Comparison of ENCODE assay signal across 16 cellular contexts in genomic region chr16:69662901-69663300, GRCh38.
A peak's percentile ranks its signal among the peaks of the same experiment; 100 is the strongest.
DNase-seq lines count a peak whose midpoint lies in the region; ATAC-seq, FAIRE-seq and TF ChIP-seq lines count a peak whose summit lies in the region.
"Had no signal": no experiment of that assay in that cellular context is flagged by ENCODE, and none has a peak within 500 bp of the region (broad histone marks: within the 10 kb centered on the region; RNA-seq: fewer than 3 reads in every experiment).

No MANE protein-coding gene starts in this region.

- no peak overlapping the region for H3K9ac ChIP-seq in astrocyte (ENCODE audit: low read length)
- H3K9ac ChIP-seq: BLaER1, GM23248 had no signal

- H2AFZ ChIP-seq in astrocyte (ENCODE audit: low read depth, low read length) = no peak overlapping the region
- H2AFZ ChIP-seq: GM23248 had no signal

- H3K27me3 ChIP-seq in Caco-2 (replicated peaks; ENCODE audit: control insufficient read depth, insufficient read depth, low read length) (no peaks in the 10 kb centered on the region), astrocyte (ENCODE audit: insufficient read depth, low read length) (no peaks in the 10 kb centered on the region), vagina (no peaks in the 10 kb centered on the region)
- H3K27me3 ChIP-seq: BLaER1 had no signal

- ATAC-seq in activated CD8-positive, alpha-beta T cell treated with anti-CD3 and anti-CD28 coated beads for 36 hours = no peak
- no peak for ATAC-seq in activated CD8-positive, alpha-beta T cell treated with anti-CD3 and anti-CD28 coated beads, Interleukin-2, amount 10 ng/mL, durations not matched to agents 7 days and 5 days
- ATAC-seq: HCT116 had no signal

- H3K9me3 Mint-ChIP-seq in activated CD8-positive, alpha-beta T cell treated with anti-CD3 and anti-CD28 coated beads for 36 hours = no peaks in the 10 kb centered on the region
- H3K9me3 Mint-ChIP-seq in activated CD8-positive, alpha-beta T cell treated with anti-CD3 and anti-CD28 coated beads, Interleukin-2, amount 10 ng/mL, durations not matched to agents 7 days and 5 days (ENCODE audit: insufficient read depth) = no peaks in the 10 kb centered on the region
- H3K9me3 Mint-ChIP-seq in Caco-2 (ENCODE audit: unreplicated experiment) (no peaks in the 10 kb centered on the region), astrocyte (ENCODE audit: unreplicated experiment) (no peaks in the 10 kb centered on the region), mesothelial cell of epicardium (no peaks in the 10 kb centered on the region)
- H3K9me3 Mint-ChIP-seq: CD8-positive, alpha-beta memory T cell had no signal

- intact Hi-C loops in activated CD8-positive, alpha-beta T cell treated with anti-CD3 and anti-CD28 coated beads for 36 hours (cut with micrococcal nuclease) = no loop called here
- intact Hi-C loops in Caco-2 (cut with micrococcal nuclease; ENCODE audit: unreplicated experiment) (no loop called here), vagina (cut with DNase I) (no loop called here)

- TF ChIP-seq POLR2A in vagina (IDR thresholded peaks at IDR 0.05) = no peak

- no TSS peak for BruUV-seq in Caco-2 (replicated peaks; lab: Mats Ljungman, UMichigan)

- peaks cover 33% of the 10 kb centered on the region for H3K36me3 Mint-ChIP-seq in activated CD8-positive, alpha-beta T cell treated with anti-CD3 and anti-CD28 coated beads for 36 hours (ENCODE audit: low read depth)
- H3K36me3 Mint-ChIP-seq in activated CD8-positive, alpha-beta T cell treated with anti-CD3 and anti-CD28 coated beads, Interleukin-2, amount 10 ng/mL, durations not matched to agents 7 days and 5 days (ENCODE audit: low read depth) = peaks cover 19% of the 10 kb centered on the region
- peaks cover 78% of the 10 kb centered on the region for H3K36me3 Mint-ChIP-seq in Caco-2 (ENCODE audit: insufficient read depth, unreplicated experiment)
- H3K36me3 Mint-ChIP-seq in astrocyte (ENCODE audit: low read depth, unreplicated experiment) = peaks cover 5% of the 10 kb centered on the region
- H3K36me3 Mint-ChIP-seq in mesothelial cell of epicardium = peaks cover 18% of the 10 kb centered on the region

- TF ChIP-seq CTCF in activated CD8-positive, alpha-beta T cell treated with anti-CD3 and anti-CD28 coated beads for 36 hours (IDR thresholded peaks at IDR 0.05) = no peak
- no peak for TF ChIP-seq CTCF in Caco-2 (IDR thresholded peaks at IDR 0.05; ENCODE audit: insufficient read depth in 1 of 2, low read depth in 1 of 2, low read length in 1 of 2, severe bottlenecking in 1 of 2, unreplicated experiment in 1 of 2)
- no peak for TF ChIP-seq CTCF in astrocyte (IDR thresholded peaks at IDR 0.05; ENCODE audit: insufficient read depth, low read depth, low read length)
- TF ChIP-seq CTCF in mesothelial cell of epicardium (IDR thresholded peaks at IDR 0.05; ENCODE audit: unreplicated experiment) = no peak
- TF ChIP-seq CTCF in vagina (IDR thresholded peaks at IDR 0.05) = no peak

- H3K4me3 Mint-ChIP-seq in activated CD8-positive, alpha-beta T cell treated with anti-CD3 and anti-CD28 coated beads for 36 hours = no peak overlapping the region
- no peak overlapping the region for H3K4me3 Mint-ChIP-seq in activated CD8-positive, alpha-beta T cell treated with anti-CD3 and anti-CD28 coated beads, Interleukin-2, amount 10 ng/mL, durations not matched to agents 7 days and 5 days
- no peak overlapping the region for H3K4me3 Mint-ChIP-seq in Caco-2 (ENCODE audit: unreplicated experiment)
- H3K4me3 Mint-ChIP-seq in astrocyte (ENCODE audit: unreplicated experiment) = peak overlapping the region; percentile 31
- H3K4me3 Mint-ChIP-seq in mesothelial cell of epicardium = no peak overlapping the region
- H3K4me3 Mint-ChIP-seq: CD8-positive, alpha-beta memory T cell had no signal

- no peak overlapping the region for H3K4me3 ChIP-seq in Caco-2 (ENCODE audit: low read depth, low read length)
- no peak overlapping the region for H3K4me3 ChIP-seq in astrocyte (ENCODE audit: insufficient read depth, low read depth, low read length)
- H3K4me3 ChIP-seq in vagina = no peak overlapping the region
- H3K4me3 ChIP-seq: BLaER1, GM23248 had no signal

- POLR2A ChIA-PET in activated CD8-positive, alpha-beta T cell treated with anti-CD3 and anti-CD28 coated beads for 36 hours (lab: Charles Lee) = no interaction called here
- POLR2A ChIA-PET in activated CD8-positive, alpha-beta T cell treated with anti-CD3 and anti-CD28 coated beads, Interleukin-2, amount 10 ng/mL, durations not matched to agents 7 days and 5 days (lab: Charles Lee) = no interaction called here
- POLR2A ChIA-PET in Caco-2 (lab: Charles Lee) = no interaction called here

- H3K27ac ChIP-seq in astrocyte (ENCODE audit: low read depth, low read length) (no peak overlapping the region), vagina (no peak overlapping the region)
- H3K27ac ChIP-seq: BLaER1, GM23248 had no signal

- H3K4me2 ChIP-seq in astrocyte (ENCODE audit: low read length) = no peak overlapping the region
- H3K4me2 ChIP-seq: BLaER1 had no signal

- H3K27me3 Mint-ChIP-seq in activated CD8-positive, alpha-beta T cell treated with anti-CD3 and anti-CD28 coated beads for 36 hours = no peaks in the 10 kb centered on the region
- no peaks in the 10 kb centered on the region for H3K27me3 Mint-ChIP-seq in activated CD8-positive, alpha-beta T cell treated with anti-CD3 and anti-CD28 coated beads, Interleukin-2, amount 10 ng/mL, durations not matched to agents 7 days and 5 days (ENCODE audit: low read depth)
- H3K27me3 Mint-ChIP-seq in Caco-2 (ENCODE audit: insufficient read depth, unreplicated experiment) = no peaks in the 10 kb centered on the region
- H3K27me3 Mint-ChIP-seq in astrocyte (ENCODE audit: low read depth, unreplicated experiment) = no peaks in the 10 kb centered on the region
- H3K27me3 Mint-ChIP-seq in mesothelial cell of epicardium (ENCODE audit: low read depth) = no peaks in the 10 kb centered on the region
- H3K27me3 Mint-ChIP-seq: CD8-positive, alpha-beta memory T cell had no signal

- H3K4me1 ChIP-seq in Caco-2 = peaks cover 6% of the 10 kb centered on the region
- H3K4me1 ChIP-seq in astrocyte (ENCODE audit: insufficient read depth, low read length) = no peaks in the 10 kb centered on the region
- H3K4me1 ChIP-seq in vagina = no peaks in the 10 kb centered on the region
- H3K4me1 ChIP-seq: BLaER1 had no signal

- FAIRE-seq in astrocyte (lab: Jason Lieb, UNC) = no peak
- FAIRE-seq: H54 had no signal

- no peaks in the 10 kb centered on the region for H3K4me1 Mint-ChIP-seq in activated CD8-positive, alpha-beta T cell treated with anti-CD3 and anti-CD28 coated beads for 36 hours (ENCODE audit: low read depth)
- no peaks in the 10 kb centered on the region for H3K4me1 Mint-ChIP-seq in activated CD8-positive, alpha-beta T cell treated with anti-CD3 and anti-CD28 coated beads, Interleukin-2, amount 10 ng/mL, durations not matched to agents 7 days and 5 days (ENCODE audit: low read depth)
- H3K4me1 Mint-ChIP-seq in Caco-2 (ENCODE audit: low read depth, unreplicated experiment) (peaks cover 1% of the 10 kb centered on the region), astrocyte (ENCODE audit: low read depth, unreplicated experiment) (no peaks in the 10 kb centered on the region), mesothelial cell of epicardium (no peaks in the 10 kb centered on the region)
- H3K4me1 Mint-ChIP-seq: CD8-positive, alpha-beta memory T cell had no signal

- peak overlapping the region; percentile 18 for H3K27ac Mint-ChIP-seq in activated CD8-positive, alpha-beta T cell treated with anti-CD3 and anti-CD28 coated beads for 36 hours
- no peak overlapping the region for H3K27ac Mint-ChIP-seq in activated CD8-positive, alpha-beta T cell treated with anti-CD3 and anti-CD28 coated beads, Interleukin-2, amount 10 ng/mL, durations not matched to agents 7 days and 5 days
- peak overlapping the region; percentile 47 for H3K27ac Mint-ChIP-seq in Caco-2 (ENCODE audit: unreplicated experiment)
- H3K27ac Mint-ChIP-seq in astrocyte (ENCODE audit: unreplicated experiment) = peak overlapping the region; percentile 14
- H3K27ac Mint-ChIP-seq in mesothelial cell of epicardium = peak overlapping the region; percentile 86

- H3K79me2 ChIP-seq in astrocyte (ENCODE audit: insufficient read depth, low read length) = no peaks in the 10 kb centered on the region

- H3K36me3 ChIP-seq in Caco-2 (ENCODE audit: control insufficient read depth, insufficient read depth, low read length) = peaks cover 5% of the 10 kb centered on the region
- peaks cover 18% of the 10 kb centered on the region for H3K36me3 ChIP-seq in astrocyte (ENCODE audit: insufficient read depth, low read length)
- peaks cover 0 to 42% of the 10 kb centered on the region in 2 donors for H3K36me3 ChIP-seq in vagina

- no peak for DNase-seq in activated CD8-positive, alpha-beta T cell treated with anti-CD3 and anti-CD28 coated beads for 36 hours
- DNase-seq in activated CD8-positive, alpha-beta T cell treated with anti-CD3 and anti-CD28 coated beads, Interleukin-2, amount 10 ng/mL, durations not matched to agents 7 days and 5 days = no peak
- DNase-seq in Caco-2 (no peak), astrocyte (ENCODE audit: low read depth) (no peak), mesothelial cell of epicardium (ENCODE audit: low spot score in 2 of 2, unreplicated experiment in 2 of 2) (no peak), vagina (ENCODE audit: extremely low spot score in 2 of 2) (no peak), HuH-7.5 (ENCODE audit: low spot score) (no peak)
- DNase-seq: 8988T; AML-193; CD8-positive, alpha-beta memory T cell; DMS53; GF-D8; GM23248 had no signal

- CTCF ChIA-PET in activated CD8-positive, alpha-beta T cell treated with anti-CD3 and anti-CD28 coated beads for 36 hours (lab: Charles Lee) = no interaction called here
- CTCF ChIA-PET in activated CD8-positive, alpha-beta T cell treated with anti-CD3 and anti-CD28 coated beads, Interleukin-2, amount 10 ng/mL, durations not matched to agents 7 days and 5 days (lab: Charles Lee) = interaction anchor here (1.7 kb wide), 1 partner anchor 266 kb away, joined by 6 read pairs; no protein-coding TSS in a partner anchor
- CTCF ChIA-PET in Caco-2 (lab: Charles Lee) = no interaction called here

- no peaks in the 10 kb centered on the region for H4K20me1 ChIP-seq in astrocyte (ENCODE audit: insufficient read depth, low read length)
- H4K20me1 ChIP-seq: BLaER1 had no signal

- H3K9me3 ChIP-seq in Caco-2 = no peaks in the 10 kb centered on the region
- no peaks in the 10 kb centered on the region for H3K9me3 ChIP-seq in astrocyte (ENCODE audit: insufficient read depth, low read depth, low read length)
- H3K9me3 ChIP-seq in vagina = no peaks in the 10 kb centered on the region
